Comparison of ENCODE assay signal across 22 cellular contexts in genomic region chr7:128725524-128725923, GRCh38. TPM values are rescaled to one million over a fixed set of nuclear protein-coding genes. Genes with fewer than 3 reads are reported as not detected.
DNase-seq lines count a peak whose midpoint lies in the region; ATAC-seq and TF ChIP-seq lines count a peak whose summit lies in the region.
"Had no signal": no experiment of that assay in that cellular context is flagged by ENCODE, and none has a peak within 500 bp of the region (broad histone marks: within the 10 kb centered on the region; RNA-seq: fewer than 3 reads in every experiment).

No MANE protein-coding gene starts in this region.

- no peak overlapping the region for H3K27ac Mint-ChIP-seq in activated CD8-positive, alpha-beta T cell treated with anti-CD3 and anti-CD28 coated beads, Interleukin-2, amount 10 ng/mL, durations not matched to agents 7 days and 5 days
- H3K27ac Mint-ChIP-seq: CD4-positive, CD25-positive, alpha-beta regulatory T cell; T-helper 1 cell treated with Interleukin-12 subunit alpha and Interleukin-12 subunit beta and Interleukin-4 antibody, amounts not matched to agents 30 μg/mL and 1 μg/mL, for 36 hours had no signal

- intact Hi-C loops in testis (cut with DNase I; ENCODE audit: low total_unique reads), result no loop called here

- no peaks in the 10 kb centered on the region for H3K36me3 Mint-ChIP-seq in activated CD8-positive, alpha-beta T cell treated with anti-CD3 and anti-CD28 coated beads, Interleukin-2, amount 10 ng/mL, durations not matched to agents 7 days and 5 days (ENCODE audit: low read depth)
- H3K36me3 Mint-ChIP-seq: CD4-positive, CD25-positive, alpha-beta regulatory T cell had no signal

- H3K9me3 ChIP-seq in DOHH2 (ENCODE audit: control insufficient read depth, insufficient read depth, low read length) (peaks cover 5% of the 10 kb centered on the region), Loucy (ENCODE audit: insufficient read depth, low read depth, low read length) (no peaks in the 10 kb centered on the region), testis (no peaks in the 10 kb centered on the region)
- H3K9me3 ChIP-seq: Caco-2 had no signal

- no peaks in the 10 kb centered on the region for H3K9me2 ChIP-seq in DOHH2 (replicated peaks; ENCODE audit: control insufficient read depth, low read length)
- no peaks in the 10 kb centered on the region for H3K9me2 ChIP-seq in Loucy (replicated peaks; ENCODE audit: low read depth, low read length)

- no peaks in the 10 kb centered on the region for H3K36me3 ChIP-seq in DOHH2 (ENCODE audit: control insufficient read depth, low read length)
- H3K36me3 ChIP-seq in Loucy (ENCODE audit: insufficient read depth, low read length), result no peaks in the 10 kb centered on the region
- H3K36me3 ChIP-seq in testis (ENCODE audit: low read depth, missing control alignments), result no peaks in the 10 kb centered on the region

- no peaks in the 10 kb centered on the region for H3K4me1 Mint-ChIP-seq in activated CD8-positive, alpha-beta T cell treated with anti-CD3 and anti-CD28 coated beads, Interleukin-2, amount 10 ng/mL, durations not matched to agents 7 days and 5 days (ENCODE audit: low read depth)
- H3K4me1 Mint-ChIP-seq: CD4-positive, CD25-positive, alpha-beta regulatory T cell had no signal

- WGBS in testis, 2 donors, result 88% methylated on average over 2 of the region's 2 CpGs

- H3K9ac ChIP-seq in Loucy (ENCODE audit: low read depth, low read length, poor library complexity, severe bottlenecking), result no peak overlapping the region
- H3K9ac ChIP-seq: GM23248 had no signal

- peak overlapping the region; percentile 19 for H3K4me3 ChIP-seq in DOHH2 (ENCODE audit: low read length)
- no peak overlapping the region for H3K4me3 ChIP-seq in Loucy (ENCODE audit: low read length, poor library complexity, severe bottlenecking)
- H3K4me3 ChIP-seq in testis, result no peak overlapping the region
- H3K4me3 ChIP-seq: GM23248, PC-9 had no signal

- H3K4me3 Mint-ChIP-seq in activated CD8-positive, alpha-beta T cell treated with anti-CD3 and anti-CD28 coated beads, Interleukin-2, amount 10 ng/mL, durations not matched to agents 7 days and 5 days, result no peak overlapping the region
- H3K4me3 Mint-ChIP-seq: CD4-positive, CD25-positive, alpha-beta regulatory T cell; T-helper 1 cell treated with Interleukin-12 subunit alpha and Interleukin-12 subunit beta and Interleukin-4 antibody, amounts not matched to agents 30 μg/mL and 1 μg/mL, for 36 hours had no signal

- H3K27me3 Mint-ChIP-seq in activated CD8-positive, alpha-beta T cell treated with anti-CD3 and anti-CD28 coated beads, Interleukin-2, amount 10 ng/mL, durations not matched to agents 7 days and 5 days (ENCODE audit: low read depth), result peaks cover 19% of the 10 kb centered on the region

- H3K27me3 ChIP-seq in DOHH2 (ENCODE audit: control insufficient read depth, low read length), result peaks cover 11% of the 10 kb centered on the region
- no peaks in the 10 kb centered on the region for H3K27me3 ChIP-seq in Loucy (ENCODE audit: insufficient read depth, low read length, poor library complexity, severe bottlenecking)
- H3K27me3 ChIP-seq in testis, result no peaks in the 10 kb centered on the region

- H4K20me1 ChIP-seq in DOHH2 (ENCODE audit: control insufficient read depth, insufficient read depth, low read depth, low read length) (no peaks in the 10 kb centered on the region), Loucy (ENCODE audit: insufficient read depth, low read length, poor library complexity, severe bottlenecking) (no peaks in the 10 kb centered on the region)

- H3K79me2 ChIP-seq in DOHH2 (ENCODE audit: control insufficient read depth, low read length) (no peaks in the 10 kb centered on the region), Loucy (ENCODE audit: insufficient read depth, low read length) (no peaks in the 10 kb centered on the region)

- TF ChIP-seq CTCF in DOHH2 (IDR thresholded peaks at IDR 0.05; ENCODE audit: low read depth, low read length, poor library complexity, severe bottlenecking), result no peak
- no peak for TF ChIP-seq CTCF in Loucy (conservative IDR thresholded peaks at IDR 0.05; ENCODE audit: low read length)
- TF ChIP-seq CTCF in testis (IDR thresholded peaks at IDR 0.05), result no peak

- no peak for ATAC-seq in GM18861 (IDR thresholded peaks at IDR 0.05; ENCODE audit: unreplicated experiment)
- no peak for ATAC-seq in activated CD8-positive, alpha-beta T cell treated with anti-CD3 and anti-CD28 coated beads, Interleukin-2, amount 10 ng/mL, durations not matched to agents 7 days and 5 days

- no peak overlapping the region for H3K27ac ChIP-seq in DOHH2 (ENCODE audit: low read depth, low read length)
- H3K27ac ChIP-seq in testis, result no peak overlapping the region
- H3K27ac ChIP-seq: GM23248, PC-9, RWPE1 had no signal

- no peaks in the 10 kb centered on the region for H3K9me3 Mint-ChIP-seq in activated CD8-positive, alpha-beta T cell treated with anti-CD3 and anti-CD28 coated beads, Interleukin-2, amount 10 ng/mL, durations not matched to agents 7 days and 5 days (ENCODE audit: insufficient read depth)
- H3K9me3 Mint-ChIP-seq: CD4-positive, CD25-positive, alpha-beta regulatory T cell; T-helper 1 cell treated with Interleukin-12 subunit alpha and Interleukin-12 subunit beta and Interleukin-4 antibody, amounts not matched to agents 30 μg/mL and 1 μg/mL, for 36 hours had no signal

- H3K4me1 ChIP-seq in DOHH2 (ENCODE audit: control insufficient read depth, low read length) (peaks cover 15% of the 10 kb centered on the region), Loucy (ENCODE audit: insufficient read depth, low read length, poor library complexity, severe bottlenecking) (no peaks in the 10 kb centered on the region), testis (no peaks in the 10 kb centered on the region)
- H3K4me1 ChIP-seq: Caco-2 had no signal

- POLR2A ChIA-PET in activated CD8-positive, alpha-beta T cell treated with anti-CD3 and anti-CD28 coated beads, Interleukin-2, amount 10 ng/mL, durations not matched to agents 7 days and 5 days (lab: Charles Lee), result interaction anchor here (1.6 kb wide), 1 partner anchor 13 kb away, joined by 5 read pairs; the partner anchor contains the start of gene CALU

- TF ChIP-seq POLR2A in testis (IDR thresholded peaks at IDR 0.05), result no peak

- DNase-seq in ecto neural progenitor cell (ENCODE audit: low spot score) (peak; percentile 12), testis (peak; percentile 26), DMS114 treated with DMSO at 0.1 percent for 48 hours (lab: John Stamatoyannopoulos, UW; ENCODE audit: unreplicated experiment) (no peak)
- no peak for DNase-seq in activated CD8-positive, alpha-beta T cell treated with anti-CD3 and anti-CD28 coated beads, Interleukin-2, amount 10 ng/mL, durations not matched to agents 7 days and 5 days
- DNase-seq: Caco-2; CD4-positive, CD25-positive, alpha-beta regulatory T cell; DMS153; GF-D8; GM23248; HCEC 1CT; Karpas-422; NCI-H1105 treated with DMSO at 0.1 percent for 48 hours; NCI-H1694; NCI-H345; PC-9; SIG-M5 had no signal

- H3K4me2 ChIP-seq in DOHH2 (ENCODE audit: low read length), result peak overlapping the region; percentile 36
- H3K4me2 ChIP-seq in Loucy (ENCODE audit: low read depth, low read length, poor library complexity, severe bottlenecking), result no peak overlapping the region
- H3K4me2 ChIP-seq: PC-9 had no signal

- CTCF ChIA-PET in activated CD8-positive, alpha-beta T cell treated with anti-CD3 and anti-CD28 coated beads, Interleukin-2, amount 10 ng/mL, durations not matched to agents 7 days and 5 days (lab: Charles Lee), result no interaction called here

- peak overlapping the region; percentile 66 for H2AFZ ChIP-seq in Loucy (ENCODE audit: low read length)
- H2AFZ ChIP-seq: GM23248, PC-9 had no signal

- H3F3A ChIP-seq in DOHH2 (ENCODE audit: control insufficient read depth, insufficient read depth), result no peaks in the 10 kb centered on the region
- no peaks in the 10 kb centered on the region for H3F3A ChIP-seq in Loucy (ENCODE audit: low read depth)

RNA-seq across cellular contexts. Expression of gene CALU, which starts 13.6 kb away (rescaled TPM):
- 10 to 100 TPM; 63.2 to 63.4 TPM for total RNA-seq in testis
- 81.4 TPM for polyA plus RNA-seq in testis (ENCODE audit: insufficient read depth, low read depth, low replicate concordance)
- total RNA-seq in activated CD8-positive, alpha-beta T cell treated with anti-CD3 and anti-CD28 coated beads, Interleukin-2, amount 10 ng/mL, durations not matched to agents 7 days and 5 days, result 10 to 100 TPM; 34.8 to 35.5 TPM

RNA-seq across cellular contexts. Expression of gene OPN1SW, which starts 50.1 kb away (rescaled TPM):
- total RNA-seq in testis, result not detected
- polyA plus RNA-seq in testis (ENCODE audit: insufficient read depth, low read depth, low replicate concordance), result not detected
- not detected for total RNA-seq in activated CD8-positive, alpha-beta T cell treated with anti-CD3 and anti-CD28 coated beads, Interleukin-2, amount 10 ng/mL, durations not matched to agents 7 days and 5 days
- total RNA-seq: Caco-2; CD4-positive, CD25-positive, alpha-beta regulatory T cell; GM23248; PC-9 had no signal
- polyA plus RNA-seq: AG04450; CD4-positive, CD25-positive, alpha-beta regulatory T cell had no signal

RNA-seq across cellular contexts. Expression of gene GARIN1A, which starts 53.4 kb away (rescaled TPM):
- total RNA-seq in testis, result 10 to 100 TPM; 12.0 to 46.8 TPM
- polyA plus RNA-seq in testis (ENCODE audit: insufficient read depth, low read depth, low replicate concordance), result 46.0 TPM
- under 1 TPM; 0.26 to 0.60 TPM for total RNA-seq in activated CD8-positive, alpha-beta T cell treated with anti-CD3 and anti-CD28 coated beads, Interleukin-2, amount 10 ng/mL, durations not matched to agents 7 days and 5 days

Comparison
In these comparisons a context has a peak if more than half of its experiments do, and no peak if none do; other contexts are left out.
1. DNase-seq: peak in ecto neural progenitor cell (single experiment) and testis (single experiment); none in DMS114 treated with DMSO at 0.1 percent for 48 hours (single experiment) and activated CD8-positive, alpha-beta T cell treated with anti-CD3 and anti-CD28 coated beads, Interleukin-2, amount 10 ng/mL, durations not matched to agents 7 days and 5 days (single experiment).
2. RNA of gene GARIN1A, which starts 53.4 kb away (total RNA-seq): 12.0 to 46.8 TPM in testis; 0.26 to 0.60 TPM in activated CD8-positive, alpha-beta T cell treated with anti-CD3 and anti-CD28 coated beads, Interleukin-2, amount 10 ng/mL, durations not matched to agents 7 days and 5 days; every median in the first group is over 4 times any median in the second.